ENCODE assay signal across 13 cellular contexts in the genomic region with DNA sequence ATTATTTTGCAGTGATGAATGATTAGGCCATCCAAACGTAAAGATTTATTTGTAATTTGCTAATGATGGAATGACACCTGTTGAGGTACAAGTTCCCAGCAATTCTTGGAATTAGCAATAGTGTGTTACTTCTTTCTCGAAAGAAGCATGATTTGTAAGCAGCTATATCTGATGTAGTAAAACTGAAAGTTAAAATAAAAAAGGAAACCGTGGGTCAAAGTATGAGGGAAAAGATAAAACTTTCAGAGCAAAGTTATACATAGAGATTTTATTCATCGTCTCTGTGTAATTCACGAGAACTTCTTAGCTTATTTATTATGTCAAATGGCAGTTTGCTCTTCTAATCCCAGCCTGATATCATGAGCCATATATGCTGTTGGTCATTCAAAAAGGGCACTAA. TPM values are rescaled to one million over a fixed set of nuclear protein-coding genes. Genes with fewer than 3 reads are reported as not detected.
DNase-seq lines count a peak whose midpoint lies in the region; ATAC-seq and TF ChIP-seq lines count a peak whose summit lies in the region.
"Had no signal": no experiment of that assay in that cellular context is flagged by ENCODE, and none has a peak within 500 bp of the region (broad histone marks: within the 10 kb centered on the region; RNA-seq: fewer than 3 reads in every experiment).

No MANE protein-coding gene starts in this region.

- peak overlapping the region; percentile 60 to 86 (median 62) for H3K27ac Mint-ChIP-seq in CD4-positive, CD25-positive, alpha-beta regulatory T cell

- peak overlapping the region; percentile 10 for H3K27ac ChIP-seq in CD4-positive, CD25-positive, alpha-beta regulatory T cell (ENCODE audit: insufficient read depth, low read length, poor library complexity, severe bottlenecking)
- peak overlapping the region in 4 of 5 donors; percentile 5 to 72 (median 62) for H3K27ac ChIP-seq in adrenal gland
- peak overlapping the region; percentile 2 for H3K27ac ChIP-seq in muscle layer of duodenum (ENCODE audit: low read length)
- H3K27ac ChIP-seq: foreskin keratinocyte had no signal

- peak in 1 of 2 donors; percentile 22 for ATAC-seq in CD4-positive, CD25-positive, alpha-beta regulatory T cell (ENCODE audit: low read depth in 2 of 2)
- ATAC-seq in HG02885 (IDR thresholded peaks at IDR 0.05; ENCODE audit: poor library complexity, unreplicated experiment) (peak; percentile 24), HG03139 (IDR thresholded peaks at IDR 0.05; ENCODE audit: unreplicated experiment) (no peak), GM18867 (IDR thresholded peaks at IDR 0.05; ENCODE audit: unreplicated experiment) (no peak)
- ATAC-seq: foreskin keratinocyte had no signal

- peaks cover 5% of the 10 kb centered on the region for H3K36me3 ChIP-seq in CD4-positive, CD25-positive, alpha-beta regulatory T cell (ENCODE audit: control insufficient read depth, insufficient read depth, low read length)
- H3K36me3 ChIP-seq in adrenal gland (replicated peaks in 1 of 2) (no peaks in the 10 kb centered on the region), muscle layer of duodenum (ENCODE audit: control insufficient read depth in 1 of 2, insufficient read depth in 2 of 2, low read length in 2 of 2) (no peaks in the 10 kb centered on the region)
- H3K36me3 ChIP-seq: right atrium auricular region had no signal

- peak overlapping the region; percentile 10 to 86 (median 79) for H3K4me3 Mint-ChIP-seq in CD4-positive, CD25-positive, alpha-beta regulatory T cell

- 9 to 23% (median 11%) methylated on average over 5 of the region's 5 CpGs for WGBS in adrenal gland, 4 donors

- H3K27me3 Mint-ChIP-seq in CD4-positive, CD25-positive, alpha-beta regulatory T cell, result no peaks in the 10 kb centered on the region

- peaks cover 32 to 46% (median 35%) of the 10 kb centered on the region in 4 donors for H3K4me1 Mint-ChIP-seq in CD4-positive, CD25-positive, alpha-beta regulatory T cell

- H3K27me3 ChIP-seq in CD4-positive, CD25-positive, alpha-beta regulatory T cell (ENCODE audit: control insufficient read depth, insufficient read depth, low read length), result no peaks in the 10 kb centered on the region
- H3K27me3 ChIP-seq in adrenal gland (no peaks in the 10 kb centered on the region), muscle layer of duodenum (ENCODE audit: low read depth, low read length) (no peaks in the 10 kb centered on the region)
- H3K27me3 ChIP-seq: foreskin keratinocyte, right atrium auricular region, stomach had no signal

- H3K36me3 Mint-ChIP-seq in CD4-positive, CD25-positive, alpha-beta regulatory T cell, result peaks cover 7% of the 10 kb centered on the region

- intact Hi-C loops in adrenal gland (cut with DNase I), result no loop called here

- TF ChIP-seq POLR2A in adrenal gland (IDR thresholded peaks at IDR 0.05), result no peak

- H3K4me3 ChIP-seq in CD4-positive, CD25-positive, alpha-beta regulatory T cell (ENCODE audit: low read depth, low read length), result peak overlapping the region; percentile 81
- H3K4me3 ChIP-seq in adrenal gland, result peak overlapping the region in 1 of 4 donors; percentile 28
- H3K4me3 ChIP-seq in muscle layer of duodenum (ENCODE audit: low read depth in 1 of 2, low read length in 2 of 2), result no peak overlapping the region
- H3K4me3 ChIP-seq: right atrium auricular region, stomach had no signal

- H3K4me1 ChIP-seq in CD4-positive, CD25-positive, alpha-beta regulatory T cell (ENCODE audit: control insufficient read depth, insufficient read depth, low read length, poor library complexity, severe bottlenecking), result peaks cover 14% of the 10 kb centered on the region
- H3K4me1 ChIP-seq in adrenal gland (replicated peaks in 1 of 2) (peaks cover 17 to 25% of the 10 kb centered on the region in 2 donors), muscle layer of duodenum (ENCODE audit: control insufficient read depth in 1 of 2, insufficient read depth in 2 of 2, low read length in 2 of 2) (peaks cover 7 to 20% of the 10 kb centered on the region in 2 donors)
- H3K4me1 ChIP-seq: foreskin keratinocyte had no signal

- peak in 1 of 3 donors; percentile 51 for DNase-seq in CD4-positive, CD25-positive, alpha-beta regulatory T cell
- no peak for DNase-seq in adrenal gland
- DNase-seq in stimulated activated CD4-positive, alpha-beta T cell treated with anti-CD3 and anti-CD28 coated beads, Interleukin-1b, Interleukin-23, amount 100 ng/mL, for 48 hours, result no peak
- DNase-seq in stimulated activated CD4-positive, alpha-beta T cell treated with anti-CD3 and anti-CD28 coated beads, Interleukin-4, amount 100 ng/mL, for 24 hours, result no peak
- DNase-seq: activated CD4-positive, CD25-positive, alpha-beta regulatory T cell treated with anti-CD3 and anti-CD28 coated beads, Interleukin-2, amount 50 U/mL, for 72 hours; foreskin keratinocyte; stimulated activated CD4-positive, alpha-beta T cell treated with anti-CD3 and anti-CD28 coated beads, Interleukin-4, amount 100 ng/mL, for 4 hours; stomach had no signal

- H3K9me3 ChIP-seq in CD4-positive, CD25-positive, alpha-beta regulatory T cell (ENCODE audit: control insufficient read depth in 2 of 2, low read length in 2 of 2), result no peaks in the 10 kb centered on the region
- H3K9me3 ChIP-seq in adrenal gland (replicated peaks in 1 of 3), result no peaks in the 10 kb centered on the region
- H3K9me3 ChIP-seq in muscle layer of duodenum (ENCODE audit: control insufficient read depth in 1 of 2, low read length in 2 of 2), result no peaks in the 10 kb centered on the region
- H3K9me3 ChIP-seq: right atrium auricular region, stomach had no signal

- peaks cover 0 to 1% (median 0%) of the 10 kb centered on the region in 7 donors for H3K9me3 Mint-ChIP-seq in CD4-positive, CD25-positive, alpha-beta regulatory T cell

- TF ChIP-seq CTCF in adrenal gland (IDR thresholded peaks at IDR 0.05), result no peak

RNA-seq across cellular contexts. Expression of a gene that starts 59.0 kb away (rescaled TPM):
- total RNA-seq in CD4-positive, CD25-positive, alpha-beta regulatory T cell, result 152 TPM
- polyA plus RNA-seq in CD4-positive, CD25-positive, alpha-beta regulatory T cell, result 10 to 100 TPM in 3 of 4 donors, 1 to 10 TPM in 1; 9.2 to 21.8 (median 13.6) TPM
- 10 to 100 TPM; 22.2 to 49.1 (median 36.2) TPM for total RNA-seq in adrenal gland
- 10 to 100 TPM in 2 of 3 donors, 1 to 10 TPM in 1; 8.2 to 30.0 (median 10.3) TPM for polyA plus RNA-seq in adrenal gland

Comparison
In these comparisons a context has a peak if more than half of its experiments do, and no peak if none do; other contexts are left out.
1. H3K27ac ChIP-seq: peak in every context shown above with its lines; median percentile 62 in adrenal gland; 10 in CD4-positive, CD25-positive, alpha-beta regulatory T cell; 2 in muscle layer of duodenum.